ENCODE assay signal across 13 cellular contexts in genomic region chr7:102340599-102341368, GRCh38. TPM values are rescaled to one million over a fixed set of nuclear protein-coding genes. Genes with fewer than 3 reads are reported as not detected.
"Had no signal": no experiment of that assay in that cellular context is flagged by ENCODE, and none has a peak within 500 bp of the region (broad histone marks: within the 10 kb centered on the region; RNA-seq: fewer than 3 reads in every experiment).

No MANE protein-coding gene starts in this region.

RNA-seq across cellular contexts. Expression of gene SPDYE6, which starts 15.5 kb away (rescaled TPM):
- total RNA-seq: activated CD4-positive, alpha-beta memory T cell treated with anti-CD3 and anti-CD28 coated beads for 36 hours; activated CD4-positive, alpha-beta T cell treated with anti-CD3 and anti-CD28 coated beads for 36 hours; activated naive CD4-positive, alpha-beta T cell treated with anti-CD3 and anti-CD28 coated beads for 36 hours; activated naive CD4-positive, alpha-beta T cell treated with anti-CD3 and anti-CD28 coated beads, Interleukin-2, amount 50 U/mL, for 72 hours; activated T-cell treated with anti-CD3 and anti-CD28 coated beads, Interleukin-2, amount 50 U/mL, for 4 hours; activated T-helper 1 cell treated with anti-CD3 and anti-CD28 coated beads, Interleukin-12 subunit alpha, Interleukin-12 subunit beta, Interleukin-2, Interleukin-4 antibody, amounts not matched to agents 30 ng/mL and 10 ng/mL and 1 ng/mL, durations not matched to agents 14 hours and 24 hours and 36 hours; adrenal gland; astrocyte; body of pancreas; cardiac septum; MCF 10A; PC-9; SJCRH30 had no signal
- polyA plus RNA-seq: adrenal gland had no signal
